ENCODE assay signal across 1 cellular context in genomic region chr16:56876048-56876447, GRCh38.
TF ChIP-seq lines count a peak whose summit lies in the region.

No MANE protein-coding gene starts in this region.

TF ChIP-seq in GM23338, 12 proteins besides CTCF, POLR2A, EP300 and RAD21 (continued from another document):
- TF ChIP-seq NANOG (IDR thresholded peaks at IDR 0.05; ENCODE audit: borderline replicate concordance), result no peak
- TF ChIP-seq ZNF331 (CRISPR knock-in tag; IDR thresholded peaks at IDR 0.05; ENCODE audit: low read depth), result no peak
- TF ChIP-seq, protein P1, sequence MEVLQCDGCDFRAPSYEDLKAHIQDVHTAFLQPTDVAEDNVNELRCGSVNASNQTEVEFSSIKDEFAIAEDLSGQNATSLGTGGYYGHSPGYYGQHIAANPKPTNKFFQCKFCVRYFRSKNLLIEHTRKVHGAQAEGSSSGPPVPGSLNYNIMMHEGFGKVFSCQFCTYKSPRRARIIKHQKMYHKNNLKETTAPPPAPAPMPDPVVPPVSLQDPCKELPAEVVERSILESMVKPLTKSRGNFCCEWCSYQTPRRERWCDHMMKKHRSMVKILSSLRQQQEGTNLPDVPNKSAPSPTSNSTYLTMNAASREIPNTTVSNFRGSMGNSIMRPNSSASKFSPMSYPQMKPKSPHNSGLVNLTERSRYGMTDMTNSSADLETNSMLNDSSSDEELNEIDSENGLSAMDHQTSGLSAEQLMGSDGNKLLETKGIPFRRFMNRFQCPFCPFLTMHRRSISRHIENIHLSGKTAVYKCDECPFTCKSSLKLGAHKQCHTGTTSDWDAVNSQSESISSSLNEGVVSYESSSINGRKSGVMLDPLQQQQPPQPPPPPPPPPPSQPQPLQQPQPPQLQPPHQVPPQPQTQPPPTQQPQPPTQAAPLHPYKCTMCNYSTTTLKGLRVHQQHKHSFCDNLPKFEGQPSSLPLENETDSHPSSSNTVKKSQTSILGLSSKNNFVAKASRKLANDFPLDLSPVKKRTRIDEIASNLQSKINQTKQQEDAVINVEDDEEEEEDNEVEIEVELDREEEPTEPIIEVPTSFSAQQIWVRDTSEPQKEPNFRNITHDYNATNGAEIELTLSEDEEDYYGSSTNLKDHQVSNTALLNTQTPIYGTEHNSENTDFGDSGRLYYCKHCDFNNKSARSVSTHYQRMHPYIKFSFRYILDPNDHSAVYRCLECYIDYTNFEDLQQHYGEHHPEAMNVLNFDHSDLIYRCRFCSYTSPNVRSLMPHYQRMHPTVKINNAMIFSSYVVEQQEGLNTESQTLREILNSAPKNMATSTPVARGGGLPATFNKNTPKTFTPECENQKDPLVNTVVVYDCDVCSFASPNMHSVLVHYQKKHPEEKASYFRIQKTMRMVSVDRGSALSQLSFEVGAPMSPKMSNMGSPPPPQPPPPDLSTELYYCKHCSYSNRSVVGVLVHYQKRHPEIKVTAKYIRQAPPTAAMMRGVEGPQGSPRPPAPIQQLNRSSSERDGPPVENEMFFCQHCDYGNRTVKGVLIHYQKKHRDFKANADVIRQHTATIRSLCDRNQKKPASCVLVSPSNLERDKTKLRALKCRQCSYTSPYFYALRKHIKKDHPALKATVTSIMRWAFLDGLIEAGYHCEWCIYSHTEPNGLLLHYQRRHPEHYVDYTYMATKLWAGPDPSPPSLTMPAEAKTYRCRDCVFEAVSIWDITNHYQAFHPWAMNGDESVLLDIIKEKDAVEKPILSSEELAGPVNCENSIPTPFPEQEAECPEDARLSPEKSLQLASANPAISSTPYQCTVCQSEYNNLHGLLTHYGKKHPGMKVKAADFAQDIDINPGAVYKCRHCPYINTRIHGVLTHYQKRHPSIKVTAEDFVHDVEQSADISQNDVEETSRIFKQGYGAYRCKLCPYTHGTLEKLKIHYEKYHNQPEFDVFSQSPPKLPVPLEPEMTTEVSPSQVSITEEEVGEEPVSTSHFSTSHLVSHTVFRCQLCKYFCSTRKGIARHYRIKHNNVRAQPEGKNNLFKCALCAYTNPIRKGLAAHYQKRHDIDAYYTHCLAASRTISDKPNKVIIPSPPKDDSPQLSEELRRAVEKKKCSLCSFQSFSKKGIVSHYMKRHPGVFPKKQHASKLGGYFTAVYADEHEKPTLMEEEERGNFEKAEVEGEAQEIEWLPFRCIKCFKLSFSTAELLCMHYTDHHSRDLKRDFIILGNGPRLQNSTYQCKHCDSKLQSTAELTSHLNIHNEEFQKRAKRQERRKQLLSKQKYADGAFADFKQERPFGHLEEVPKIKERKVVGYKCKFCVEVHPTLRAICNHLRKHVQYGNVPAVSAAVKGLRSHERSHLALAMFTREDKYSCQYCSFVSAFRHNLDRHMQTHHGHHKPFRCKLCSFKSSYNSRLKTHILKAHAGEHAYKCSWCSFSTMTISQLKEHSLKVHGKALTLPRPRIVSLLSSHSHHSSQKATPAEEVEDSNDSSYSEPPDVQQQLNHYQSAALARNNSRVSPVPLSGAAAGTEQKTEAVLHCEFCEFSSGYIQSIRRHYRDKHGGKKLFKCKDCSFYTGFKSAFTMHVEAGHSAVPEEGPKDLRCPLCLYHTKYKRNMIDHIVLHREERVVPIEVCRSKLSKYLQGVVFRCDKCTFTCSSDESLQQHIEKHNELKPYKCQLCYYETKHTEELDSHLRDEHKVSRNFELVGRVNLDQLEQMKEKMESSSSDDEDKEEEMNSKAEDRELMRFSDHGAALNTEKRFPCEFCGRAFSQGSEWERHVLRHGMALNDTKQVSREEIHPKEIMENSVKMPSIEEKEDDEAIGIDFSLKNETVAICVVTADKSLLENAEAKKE (CRISPR knock-in tag; IDR thresholded peaks at IDR 0.05), result no peak
- no peak for TF ChIP-seq CREB1 (CRISPR knock-in tag; IDR thresholded peaks at IDR 0.05; ENCODE audit: low read depth)
- no peak for TF ChIP-seq JUNB (IDR thresholded peaks at IDR 0.05; ENCODE audit: unreplicated experiment)
- no peak for TF ChIP-seq POLR2AphosphoS5 (IDR thresholded peaks at IDR 0.05; ENCODE audit: low read depth)
- TF ChIP-seq STAT1 (IDR thresholded peaks at IDR 0.05; ENCODE audit: unreplicated experiment), result no peak
TF ChIP-seq in GM23338: peak in this region for 0.
